In genomic region chr9:95031711-95032461, GRCh38 we compare ENCODE assay signal across 1 cellular context.
TF ChIP-seq lines count a peak whose summit lies in the region.

No MANE protein-coding gene starts in this region.

TF ChIP-seq in GM23338, 12 proteins besides CTCF, POLR2A, EP300 and RAD21 (continued from another document):
- TF ChIP-seq REST (IDR thresholded peaks at IDR 0.05; ENCODE audit: unreplicated experiment) (no peak), EZH2 (IDR thresholded peaks at IDR 0.05; ENCODE audit: low read depth, unreplicated experiment) (no peak), NANOG (IDR thresholded peaks at IDR 0.05; ENCODE audit: borderline replicate concordance) (no peak), ETS1 (IDR thresholded peaks at IDR 0.05) (no peak), EZH2phosphoT487 (IDR thresholded peaks at IDR 0.05; ENCODE audit: unreplicated experiment) (no peak), POLR2AphosphoS5 (IDR thresholded peaks at IDR 0.05; ENCODE audit: low read depth) (no peak)
